Comparison of ENCODE assay signal across 8 cellular contexts in the genomic region with DNA sequence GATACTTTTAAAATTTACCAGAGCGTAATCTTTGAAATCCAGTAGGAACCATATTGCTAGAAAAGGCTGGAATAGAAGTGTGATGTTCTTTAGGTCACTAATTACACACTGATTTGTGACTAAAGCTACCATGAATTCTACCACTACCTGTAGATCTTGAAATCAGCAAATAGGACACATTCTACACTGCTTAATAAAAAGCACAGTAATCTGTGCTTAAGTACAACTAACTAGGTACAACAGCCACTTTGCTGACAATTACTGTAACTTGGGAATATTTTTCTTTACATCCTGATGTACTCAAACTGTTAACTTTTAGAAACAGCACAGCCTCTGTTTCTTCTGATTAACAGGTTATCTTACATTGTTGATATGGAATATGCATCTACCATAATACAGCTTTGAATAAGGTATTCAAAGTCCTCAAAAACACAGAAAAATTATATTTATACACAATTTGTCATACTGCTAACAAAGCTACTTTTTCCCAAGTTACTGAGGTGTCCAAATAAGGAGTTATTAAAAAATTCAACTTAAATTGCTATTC. TPM values are rescaled to one million over a fixed set of nuclear protein-coding genes. Genes with fewer than 3 reads are reported as not detected.
DNase-seq lines count a peak whose midpoint lies in the region; ATAC-seq and TF ChIP-seq lines count a peak whose summit lies in the region.
"Not testable (repeated sequence)": the region's sequence is repeated elsewhere in the genome, so short reads cannot be mapped to it uniquely, and the experiment has no call there.

No MANE protein-coding gene starts in this region.

- intact Hi-C loops in CD4-positive, alpha-beta T cell (cut with DNase I, micrococcal nuclease); heart right ventricle (cut with DNase I); transverse colon (cut with DNase I; ENCODE audit: low total_unique reads): not testable (repeated sequence)

- not testable (repeated sequence) for H3K9ac ChIP-seq in HUES6 (ENCODE audit: low read length); neural progenitor cell
- H3K9ac ChIP-seq in adipocyte (ENCODE audit: low read length), result peak overlapping the region; percentile 29

- not testable (repeated sequence) for DNase-seq in CD4-positive, alpha-beta T cell; RWPE2 (ENCODE audit: low spot score); activated CD8-positive, alpha-beta T cell treated with anti-CD3 and anti-CD28 coated beads, Interleukin-2, amount 10 ng/mL, durations not matched to agents 7 days and 5 days; adipocyte (ENCODE audit: low read depth); heart right ventricle; neural progenitor cell (ENCODE audit: low spot score); transverse colon

- H3K36me3 Mint-ChIP-seq in CD4-positive, alpha-beta T cell (ENCODE audit: low read depth), result peaks cover 30% of the 10 kb centered on the region
- peaks cover 77% of the 10 kb centered on the region for H3K36me3 Mint-ChIP-seq in activated CD8-positive, alpha-beta T cell treated with anti-CD3 and anti-CD28 coated beads, Interleukin-2, amount 10 ng/mL, durations not matched to agents 7 days and 5 days (ENCODE audit: low read depth)
- H3K36me3 Mint-ChIP-seq in neural progenitor cell, result not testable (repeated sequence)

- H3K27ac ChIP-seq in CD4-positive, alpha-beta T cell (ENCODE audit: low read depth, low read length), result not testable (repeated sequence)
- H3K27ac ChIP-seq in HUES6 (ENCODE audit: low read depth, low read length), result 0 out of 2 replicates have a peak overlapping the region, but pooled peaks have one; percentile 30
- peak overlapping the region; percentile 83 for H3K27ac ChIP-seq in RWPE2 (ENCODE audit: poor library complexity, severe bottlenecking)
- H3K27ac ChIP-seq in heart right ventricle, result peak overlapping the region in 7 of 10 donors; percentile 4 to 100 (median 63)
- peak overlapping the region; percentile 98 for H3K27ac ChIP-seq in neural progenitor cell
- H3K27ac ChIP-seq in transverse colon, result peak overlapping the region; percentile 71 to 91 (median 78)

- TF ChIP-seq EP300 in transverse colon (IDR thresholded peaks at IDR 0.05; ENCODE audit: low read depth), result not testable (repeated sequence)

- peak overlapping the region; percentile 73 for H3K4me2 ChIP-seq in neural progenitor cell

- not testable (repeated sequence) for H3K9me3 ChIP-seq in CD4-positive, alpha-beta T cell (ENCODE audit: control insufficient read depth, low read length); HUES6 (ENCODE audit: control insufficient read depth, insufficient read depth, low read depth, low read length); RWPE2 (ENCODE audit: severe bottlenecking); adipocyte (ENCODE audit: control insufficient read depth, low read length); heart right ventricle; neural progenitor cell (ENCODE audit: low read depth); transverse colon

- H4K20me1 ChIP-seq in neural progenitor cell (ENCODE audit: low read depth), result peaks cover 76% of the 10 kb centered on the region

- ATAC-seq in CD4-positive, alpha-beta T cell (ENCODE audit: poor library complexity); RWPE2 (ENCODE audit: low read depth); activated CD8-positive, alpha-beta T cell treated with anti-CD3 and anti-CD28 coated beads, Interleukin-2, amount 10 ng/mL, durations not matched to agents 7 days and 5 days; heart right ventricle: not testable (repeated sequence)

- H3K4me1 ChIP-seq in HUES6 (ENCODE audit: control insufficient read depth, insufficient read depth, low read length), result peaks cover 48% of the 10 kb centered on the region
- peaks cover 68% of the 10 kb centered on the region for H3K4me1 ChIP-seq in RWPE2 (ENCODE audit: insufficient read depth, poor library complexity, severe bottlenecking)
- peaks cover 34% of the 10 kb centered on the region for H3K4me1 ChIP-seq in adipocyte (ENCODE audit: control insufficient read depth, insufficient read depth, low read length)
- H3K4me1 ChIP-seq in heart right ventricle, result peaks cover 2 to 94% (median 75%) of the 10 kb centered on the region in 9 donors
- peaks cover 74% of the 10 kb centered on the region for H3K4me1 ChIP-seq in neural progenitor cell
- peaks cover 15 to 82% (median 46%) of the 10 kb centered on the region in 4 donors for H3K4me1 ChIP-seq in transverse colon

- not testable (repeated sequence) for H3K27me3 ChIP-seq in CD4-positive, alpha-beta T cell (ENCODE audit: control insufficient read depth, insufficient read depth, low read length); HUES6 (ENCODE audit: control insufficient read depth, insufficient read depth, low read length); RWPE2 (ENCODE audit: insufficient read depth, poor library complexity, severe bottlenecking); adipocyte (replicated peaks; ENCODE audit: control insufficient read depth, insufficient read depth, low read length); heart right ventricle; neural progenitor cell; transverse colon

- H3K36me3 ChIP-seq in HUES6 (ENCODE audit: control insufficient read depth, insufficient read depth, low read length); adipocyte (ENCODE audit: control insufficient read depth, insufficient read depth, low read length, severe bottlenecking); heart right ventricle; neural progenitor cell; transverse colon: not testable (repeated sequence)
- peaks cover 18% of the 10 kb centered on the region for H3K36me3 ChIP-seq in RWPE2 (ENCODE audit: low read depth)

- 93 to 95% methylated on average over 1 of the region's 1 CpG for WGBS in heart right ventricle, 2 donors
- 67 to 72% methylated on average over 1 of the region's 1 CpG for WGBS in transverse colon (ENCODE audit: low coverage in 1 of 2), 2 donors

- not testable (repeated sequence) for H3K9me3 Mint-ChIP-seq in CD4-positive, alpha-beta T cell; activated CD8-positive, alpha-beta T cell treated with anti-CD3 and anti-CD28 coated beads, Interleukin-2, amount 10 ng/mL, durations not matched to agents 7 days and 5 days (ENCODE audit: insufficient read depth); neural progenitor cell

- H3K4me1 Mint-ChIP-seq in CD4-positive, alpha-beta T cell (ENCODE audit: low read depth), result peaks cover 89% of the 10 kb centered on the region
- peaks cover 56% of the 10 kb centered on the region for H3K4me1 Mint-ChIP-seq in activated CD8-positive, alpha-beta T cell treated with anti-CD3 and anti-CD28 coated beads, Interleukin-2, amount 10 ng/mL, durations not matched to agents 7 days and 5 days (ENCODE audit: low read depth)
- peaks cover 73% of the 10 kb centered on the region for H3K4me1 Mint-ChIP-seq in neural progenitor cell

- TF ChIP-seq CTCF in CD4-positive, alpha-beta T cell (IDR thresholded peaks at IDR 0.05); RWPE2 (IDR thresholded peaks at IDR 0.05; ENCODE audit: poor library complexity, severe bottlenecking); heart right ventricle (IDR thresholded peaks at IDR 0.05); neural progenitor cell (IDR thresholded peaks at IDR 0.05); transverse colon (IDR thresholded peaks at IDR 0.05): not testable (repeated sequence)

- H3K4me3 Mint-ChIP-seq in CD4-positive, alpha-beta T cell, result peak overlapping the region; percentile 79
- peak overlapping the region; percentile 80 for H3K4me3 Mint-ChIP-seq in activated CD8-positive, alpha-beta T cell treated with anti-CD3 and anti-CD28 coated beads, Interleukin-2, amount 10 ng/mL, durations not matched to agents 7 days and 5 days
- H3K4me3 Mint-ChIP-seq in neural progenitor cell, result not testable (repeated sequence)

- TF ChIP-seq POLR2A in transverse colon (IDR thresholded peaks at IDR 0.05), result not testable (repeated sequence)

- H3K27me3 Mint-ChIP-seq in CD4-positive, alpha-beta T cell; activated CD8-positive, alpha-beta T cell treated with anti-CD3 and anti-CD28 coated beads, Interleukin-2, amount 10 ng/mL, durations not matched to agents 7 days and 5 days (ENCODE audit: low read depth); neural progenitor cell (ENCODE audit: insufficient read depth, low read depth): not testable (repeated sequence)

- H3K4me3 ChIP-seq in HUES6 (ENCODE audit: low read depth, low read length); RWPE2 (ENCODE audit: severe bottlenecking); heart right ventricle; neural progenitor cell; transverse colon: not testable (repeated sequence)
- H3K4me3 ChIP-seq in adipocyte (ENCODE audit: low read length), result peak overlapping the region; percentile 47

- CTCF ChIA-PET in CD4-positive, alpha-beta T cell (lab: Charles Lee), result not testable (repeated sequence)
- CTCF ChIA-PET in activated CD8-positive, alpha-beta T cell treated with anti-CD3 and anti-CD28 coated beads, Interleukin-2, amount 10 ng/mL, durations not matched to agents 7 days and 5 days (lab: Charles Lee), result interaction anchor here (1.0 to 1.3 kb wide), 3 partner anchors 9 to 243 kb away, joined by 3 to 5 read pairs (median 4); no protein-coding TSS in a partner anchor

- H3K27ac Mint-ChIP-seq in CD4-positive, alpha-beta T cell, result peak overlapping the region; percentile 100
- peak overlapping the region; percentile 80 for H3K27ac Mint-ChIP-seq in activated CD8-positive, alpha-beta T cell treated with anti-CD3 and anti-CD28 coated beads, Interleukin-2, amount 10 ng/mL, durations not matched to agents 7 days and 5 days
- H3K27ac Mint-ChIP-seq in neural progenitor cell, result not testable (repeated sequence)

- POLR2A ChIA-PET in CD4-positive, alpha-beta T cell (lab: Charles Lee), result not testable (repeated sequence)
- POLR2A ChIA-PET in activated CD8-positive, alpha-beta T cell treated with anti-CD3 and anti-CD28 coated beads, Interleukin-2, amount 10 ng/mL, durations not matched to agents 7 days and 5 days (lab: Charles Lee), result interaction anchor here (0.7 to 0.9 kb wide), 2 partner anchors 121 to 164 kb away, joined by 3 read pairs; no protein-coding TSS in a partner anchor

- not testable (repeated sequence) for H2AFZ ChIP-seq in neural progenitor cell (replicated peaks)

- H3K79me2 ChIP-seq in neural progenitor cell (ENCODE audit: low read depth), result peaks cover 100% of the 10 kb centered on the region

- peaks cover 77% of the 10 kb centered on the region for H3F3A ChIP-seq in neural progenitor cell (ENCODE audit: low read depth)

- in situ Hi-C loops in transverse colon (cut with MboI; ENCODE audit: low pct_ligation_motif_present in 1 of 4, low pct_unique_long_range_greater_than_20kb in 1 of 4, low sequenced_read_pairs in 3 of 4), result loop anchor here in 1 of 4 donors (25.0 kb wide), 2 partner anchors 250 to 325 kb away; no protein-coding TSS in a partner anchor

RNA-seq across cellular contexts. Expression of a gene that starts 6.4 kb away (rescaled TPM):
- 10 to 100 TPM; 83.5 to 87.4 TPM for total RNA-seq in CD4-positive, alpha-beta T cell
- 100 to 1,000 TPM; 104 to 113 TPM for total RNA-seq in activated CD8-positive, alpha-beta T cell treated with anti-CD3 and anti-CD28 coated beads, Interleukin-2, amount 10 ng/mL, durations not matched to agents 7 days and 5 days
- total RNA-seq in heart right ventricle (10 to 100 TPM in 3 of 10 donors, 1 to 10 TPM in 7; 7.2 to 18.4 (median 8.5) TPM), neural progenitor cell (ENCODE audit: low replicate concordance) (76.3 and 84.4 TPM in 2 replicates), transverse colon (10 to 100 TPM; 28.9 to 82.6 (median 46.0) TPM)
- polyA plus RNA-seq in heart right ventricle, result 1 to 10 TPM; 3.3 to 5.3 TPM
